Comparison of ENCODE assay signal across 8 cellular contexts in genomic region chr19:38388310-38389100, GRCh38. TPM values are rescaled to one million over a fixed set of nuclear protein-coding genes. Genes with fewer than 3 reads are reported as not detected.
DNase-seq lines count a peak whose midpoint lies in the region; ATAC-seq and TF ChIP-seq lines count a peak whose summit lies in the region.

SPRED3 (plus strand) TSS chr19:38388697; CDS start chr19:38390303, 1,606 bp downstream.

- ATAC-seq in CD8-positive, alpha-beta T cell, result no peak
- ATAC-seq in HG03354 (IDR thresholded peaks at IDR 0.05; ENCODE audit: poor library complexity, severe bottlenecking, unreplicated experiment) (peak; percentile 14), T-cell (replicated peaks in 1 of 4) (peak; percentile 54 to 71 (median 60)), natural killer cell (no peak)

- H3K27me3 Mint-ChIP-seq in CD8-positive, alpha-beta T cell (ENCODE audit: low read depth), result peaks cover 26% of the 10 kb centered on the region
- H3K27me3 Mint-ChIP-seq in T-cell (peaks cover 9 to 13% of the 10 kb centered on the region in 2 donors), natural killer cell (ENCODE audit: low read depth in 2 of 2) (peaks cover 20 to 24% of the 10 kb centered on the region in 2 donors)

- POLR2A ChIA-PET in CD8-positive, alpha-beta T cell (lab: Charles Lee), result interaction anchor here (0.9 to 3.6 kb wide), 5 partner anchors 8 to 15 kb away, joined by 3 to 26 read pairs (median 6); partner anchors contain the start of genes FAM98C and PSMD8
- POLR2A ChIA-PET in T-cell (lab: Charles Lee), result interaction anchor here in 1 of 2 donors (0.7 to 1.5 kb wide), 5 partner anchors 13 to 814 kb away, joined by 3 to 12 read pairs (median 5); partner anchors contain the start of genes FAM98C, MRPS12, PSMD8 and SARS2

- H3K27ac ChIP-seq in CD8-positive, alpha-beta T cell (ENCODE audit: low read depth, low read length), result no peak within 1 kb of the TSS
- peak within 1 kb of the TSS; percentile 71 to 89 (median 78) for H3K27ac ChIP-seq in esophagus squamous epithelium

- peaks cover 15% of the 10 kb centered on the region for H3K36me3 Mint-ChIP-seq in CD8-positive, alpha-beta T cell
- H3K36me3 Mint-ChIP-seq in T-cell (peaks cover 15% of the 10 kb centered on the region), natural killer cell (peaks cover under 1% of the 10 kb centered on the region)

- peaks cover 19% of the 10 kb centered on the region for H3K4me1 Mint-ChIP-seq in CD8-positive, alpha-beta T cell (ENCODE audit: low read depth)
- H3K4me1 Mint-ChIP-seq in T-cell (peaks cover 13 to 31% (median 30%) of the 10 kb centered on the region in 3 donors), natural killer cell (peaks cover 12 to 19% of the 10 kb centered on the region in 2 donors)

- no peaks in the 10 kb centered on the region for H3K9me3 ChIP-seq in CD8-positive, alpha-beta T cell (ENCODE audit: low read length)
- H3K9me3 ChIP-seq in esophagus squamous epithelium, result no peaks in the 10 kb centered on the region

- DNase-seq in CD8-positive, alpha-beta T cell, result peak in 1 of 7 experiments; percentile 35
- DNase-seq in T-cell (peak in 1 of 34 experiments; percentile 3), esophagus squamous epithelium (lab: John Stamatoyannopoulos, UW) (no peak), natural killer cell (no peak), NK-92 (lab: John Stamatoyannopoulos, UW; ENCODE audit: unreplicated experiment) (no peak), ecto neural progenitor cell (ENCODE audit: low spot score) (no peak), GDM1 (lab: John Stamatoyannopoulos, UW) (no peak)

- peaks cover 36% of the 10 kb centered on the region for H3K4me1 ChIP-seq in CD8-positive, alpha-beta T cell (ENCODE audit: insufficient read depth, low read length)
- peaks cover 28 to 50% (median 34%) of the 10 kb centered on the region in 3 donors for H3K4me1 ChIP-seq in esophagus squamous epithelium

- intact Hi-C loops in CD8-positive, alpha-beta T cell (cut with DNase I, micrococcal nuclease), result loop anchor here (1.0 to 10.0 kb wide), 4 partner anchors 14 to 1956 kb away; partner anchors contain the start of genes C19orf47 (in 1 of the 2), CATSPERG (in 1 of the 2), EIF3K (in 1 of the 2) and MAP4K1 (in 1 of the 2)
- intact Hi-C loops in esophagus squamous epithelium (cut with DNase I), result no loop called here
- intact Hi-C loops in natural killer cell (cut with micrococcal nuclease), result loop anchor here (2.0 kb wide), 1 partner anchor 14 kb away; the partner anchor contains the start of gene PSMD8

- H3K4me3 Mint-ChIP-seq in CD8-positive, alpha-beta T cell, result peak within 1 kb of the TSS; percentile 87
- peak within 1 kb of the TSS; percentile 83 to 91 (median 89) for H3K4me3 Mint-ChIP-seq in T-cell
- H3K4me3 Mint-ChIP-seq in natural killer cell, result peak within 1 kb of the TSS; percentile 94

- peak within 1 kb of the TSS; percentile 68 for H3K4me3 ChIP-seq in CD8-positive, alpha-beta T cell (ENCODE audit: low read depth, low read length)
- H3K4me3 ChIP-seq in esophagus squamous epithelium, result peak within 1 kb of the TSS; percentile 38 to 69 (median 52)

- TF ChIP-seq CTCF in CD8-positive, alpha-beta T cell (IDR thresholded peaks at IDR 0.05), result no peak
- no peak for TF ChIP-seq CTCF in esophagus squamous epithelium (IDR thresholded peaks at IDR 0.05)
- no peak for TF ChIP-seq CTCF in natural killer cell (IDR thresholded peaks at IDR 0.05)

- no peaks in the 10 kb centered on the region for H3K9me3 Mint-ChIP-seq in CD8-positive, alpha-beta T cell
- H3K9me3 Mint-ChIP-seq in T-cell (no peaks in the 10 kb centered on the region), natural killer cell (no peaks in the 10 kb centered on the region)

- H3K27me3 ChIP-seq in CD8-positive, alpha-beta T cell (ENCODE audit: insufficient read depth, low read length), result peaks cover 4% of the 10 kb centered on the region
- peaks cover 0 to 69% (median 0%) of the 10 kb centered on the region in 4 donors for H3K27me3 ChIP-seq in esophagus squamous epithelium

- no peak for TF ChIP-seq POLR2A in esophagus squamous epithelium (IDR thresholded peaks at IDR 0.05)

- CTCF ChIA-PET in CD8-positive, alpha-beta T cell (lab: Charles Lee), result interaction anchor here (0.7 to 2.2 kb wide), 4 partner anchors 14 to 486 kb away, joined by 3 to 13 read pairs (median 4); partner anchors contain the start of genes FAM98C and PSMD8
- CTCF ChIA-PET in T-cell (lab: Charles Lee), result interaction anchor here (0.5 to 2.4 kb wide), 6 partner anchors 14 to 1002 kb away, joined by 3 to 31 read pairs (median 5); partner anchors contain the start of genes FAM98C (in 2 of the 2), MRPS12 (in 1 of the 2), PSMD8 (in 1 of the 2) and SARS2 (in 1 of the 2)

- WGBS in esophagus squamous epithelium, 2 donors, result 0% methylated on average over 4 to 25 of the region's 46 CpGs

- peaks cover 8% of the 10 kb centered on the region for H3K36me3 ChIP-seq in CD8-positive, alpha-beta T cell (ENCODE audit: insufficient read depth, low read length)
- H3K36me3 ChIP-seq in esophagus squamous epithelium, result peaks cover 0 to 24% (median 3%) of the 10 kb centered on the region in 3 donors

- H3K27ac Mint-ChIP-seq in CD8-positive, alpha-beta T cell, result peak within 1 kb of the TSS; percentile 82
- H3K27ac Mint-ChIP-seq in T-cell, result peak within 1 kb of the TSS; percentile 62 to 76
- H3K27ac Mint-ChIP-seq in natural killer cell, result peak within 1 kb of the TSS; percentile 72 to 90

RNA-seq across cellular contexts. Expression of gene SPRED3, which starts in this region (rescaled TPM):
- under 1 TPM; 0.68 to 1.00 TPM for total RNA-seq in CD8-positive, alpha-beta T cell
- 1 to 10 TPM in 4 of 5 donors, under 1 TPM in 1; 0.93 to 2.9 (median 2.1) TPM for total RNA-seq in T-cell
- total RNA-seq in esophagus squamous epithelium, result under 1 TPM in 3 of 4 donors, not detected in 1; 0.15 to 0.38 (median 0.35) TPM
- 1 to 10 TPM; 1.1 to 4.2 (median 1.3) TPM for total RNA-seq in natural killer cell

Comparison
In these comparisons a context has a peak if more than half of its experiments do, and no peak if none do; other contexts are left out.
1. ATAC-seq: peak in HG03354 (single experiment) and T-cell (4 of 4); none in CD8-positive, alpha-beta T cell (single experiment) and natural killer cell (0 of 3).
2. Peak in every context shown above with its lines, with median percentiles within 50 percentile points of each other: H3K27ac Mint-ChIP-seq and H3K4me3 Mint-ChIP-seq.